In genomic region chr19:30446844-30447243, GRCh38 we compare ENCODE assay signal across 1 cellular context.
TF ChIP-seq lines count a peak whose summit lies in the region.

No MANE protein-coding gene starts in this region.

TF ChIP-seq in A549, 52 proteins besides CTCF, POLR2A, EP300 and RAD21 (continued from another document):
- no peak for TF ChIP-seq PHF8 (IDR thresholded peaks at IDR 0.05; ENCODE audit: borderline replicate concordance, low read depth)
